ENCODE assay signal across 22 cellular contexts in genomic region chr5:55141945-55142690, GRCh38. TPM values are rescaled to one million over a fixed set of nuclear protein-coding genes. Genes with fewer than 3 reads are reported as not detected.
DNase-seq lines count a peak whose midpoint lies in the region; ATAC-seq lines count a peak whose summit lies in the region.
"Had no signal": no experiment of that assay in that cellular context is flagged by ENCODE, and none has a peak within 500 bp of the region (broad histone marks: within the 10 kb centered on the region; RNA-seq: fewer than 3 reads in every experiment).

No MANE protein-coding gene starts in this region.

- H3K36me3 ChIP-seq in CD8-positive, alpha-beta memory T cell (ENCODE audit: insufficient read depth, low read length), result no peaks in the 10 kb centered on the region
- H3K36me3 ChIP-seq in mesendoderm (ENCODE audit: control insufficient read depth, insufficient read depth, low read length), result no peaks in the 10 kb centered on the region
- H3K36me3 ChIP-seq: BLaER1, gastroesophageal sphincter had no signal

- H3K4me3 Mint-ChIP-seq in CD8-positive, alpha-beta memory T cell, result peak overlapping the region in 6 of 7 donors; percentile 32 to 66 (median 52)
- no peak overlapping the region for H3K4me3 Mint-ChIP-seq in activated T-cell treated with anti-CD3 and anti-CD28 coated beads, Interleukin-2, amount 50 U/mL, for 4 hours
- H3K4me3 Mint-ChIP-seq: activated naive CD4-positive, alpha-beta T cell treated with anti-CD3 and anti-CD28 coated beads, Interleukin-2, amount 50 U/mL, for 24 hours had no signal

- H3K79me2 ChIP-seq in mesendoderm (ENCODE audit: control insufficient read depth, insufficient read depth, low read length), result no peaks in the 10 kb centered on the region

- no peak overlapping the region for H3K4me3 ChIP-seq in CD8-positive, alpha-beta memory T cell (ENCODE audit: low read length)
- H3K4me3 ChIP-seq in mesendoderm (ENCODE audit: low read length), result no peak overlapping the region
- H3K4me3 ChIP-seq: BLaER1, gastroesophageal sphincter, PC-9, skin epidermis had no signal

- H3K27ac ChIP-seq in CD8-positive, alpha-beta memory T cell (ENCODE audit: low read depth, low read length), result no peak overlapping the region
- H3K27ac ChIP-seq in mesendoderm (ENCODE audit: low read depth, low read length), result no peak overlapping the region
- H3K27ac ChIP-seq: BLaER1, gastroesophageal sphincter, PC-9, skin epidermis had no signal

- peaks cover 20% of the 10 kb centered on the region for H3K4me1 ChIP-seq in CD8-positive, alpha-beta memory T cell (ENCODE audit: insufficient read depth, low read length)
- H3K4me1 ChIP-seq in mesendoderm (ENCODE audit: control insufficient read depth, low read depth, low read length), result no peaks in the 10 kb centered on the region
- H3K4me1 ChIP-seq: gastroesophageal sphincter had no signal

- H3K27me3 ChIP-seq in CD8-positive, alpha-beta memory T cell (ENCODE audit: insufficient read depth, low read length, poor library complexity, severe bottlenecking), result no peaks in the 10 kb centered on the region
- no peaks in the 10 kb centered on the region for H3K27me3 ChIP-seq in mesendoderm (ENCODE audit: insufficient read depth, low read length, poor library complexity)
- H3K27me3 ChIP-seq: BLaER1 had no signal

- H3K4me1 Mint-ChIP-seq in CD8-positive, alpha-beta memory T cell, result peaks cover 26 to 40% (median 27%) of the 10 kb centered on the region in 3 donors
- H3K4me1 Mint-ChIP-seq in activated T-cell treated with anti-CD3 and anti-CD28 coated beads, Interleukin-2, amount 50 U/mL, for 4 hours (ENCODE audit: low read depth), result peaks cover 20% of the 10 kb centered on the region

- DNase-seq in SIG-M5 treated with dmso at 0.1 percent for 504 hours (lab: John Stamatoyannopoulos, UW; ENCODE audit: unreplicated experiment) (peak; percentile 18), SIG-M5 (lab: John Stamatoyannopoulos, UW) (no peak), mesendoderm (peak; percentile 15), mesenteric fat pad (ENCODE audit: low spot score) (no peak), D341Med (ENCODE audit: low spot score) (no peak), amniotic stem cell (lab: John Stamatoyannopoulos, UW) (no peak)
- DNase-seq in CD8-positive, alpha-beta memory T cell, result peak in 1 of 5 donors; percentile 4
- no peak for DNase-seq in activated T-cell treated with anti-CD3 and anti-CD28 coated beads, Interleukin-2, amount 50 U/mL, for 4 hours
- DNase-seq: dermis blood vessel endothelial cell, erythroblast, Karpas-422, mesenchymal stem cell, NCI-H748 treated with DMSO at 0.1 percent for 48 hours, PC-9 had no signal

- H3K79me1 ChIP-seq in mesendoderm (ENCODE audit: low read length), result no peaks in the 10 kb centered on the region

- POLR2A ChIA-PET in CD8-positive, alpha-beta memory T cell (lab: Charles Lee), result no interaction called here

- peak overlapping the region in 7 of 8 donors; percentile 2 to 75 (median 48) for H3K27ac Mint-ChIP-seq in CD8-positive, alpha-beta memory T cell

- H2BK15ac ChIP-seq in mesendoderm (replicated peaks; ENCODE audit: low read depth), result no peak overlapping the region

- H3K56ac ChIP-seq in mesendoderm (ENCODE audit: low read length), result no peak overlapping the region

- no peak overlapping the region for H2AK5ac ChIP-seq in mesendoderm (ENCODE audit: low read length)

- CTCF ChIA-PET in CD8-positive, alpha-beta memory T cell (lab: Charles Lee), result interaction anchor here (0.6 to 6.1 kb wide), 5 partner anchors 17 to 236 kb away, joined by 3 to 40 read pairs (median 4); no protein-coding TSS in a partner anchor

- H3K4me2 ChIP-seq in mesendoderm (ENCODE audit: low read length), result no peak overlapping the region
- H3K4me2 ChIP-seq: BLaER1, PC-9 had no signal

- no peak overlapping the region for H3K9ac ChIP-seq in mesendoderm (ENCODE audit: low read length)
- H3K9ac ChIP-seq: BLaER1 had no signal

- no CpG with 5 or more reads among the region's 9 CpGs for WGBS in mesendoderm (ENCODE audit: extremely low coverage, insufficient coverage, low lambda C conversion rate)

- H4K8ac ChIP-seq in mesendoderm (ENCODE audit: low read depth, low read length), result no peak overlapping the region

- H2BK5ac ChIP-seq in mesendoderm (ENCODE audit: low read length), result no peak overlapping the region

- H3K23ac ChIP-seq in mesendoderm (ENCODE audit: low read length), result no peak overlapping the region

- H3K18ac ChIP-seq in mesendoderm (ENCODE audit: low read length), result no peak overlapping the region

- H3K27me3 Mint-ChIP-seq in CD8-positive, alpha-beta memory T cell, result peaks cover 0 to 4% of the 10 kb centered on the region in 2 donors
- H3K27me3 Mint-ChIP-seq in activated T-cell treated with anti-CD3 and anti-CD28 coated beads, Interleukin-2, amount 50 U/mL, for 4 hours (ENCODE audit: low read depth), result no peaks in the 10 kb centered on the region
- H3K27me3 Mint-ChIP-seq: activated naive CD4-positive, alpha-beta T cell treated with anti-CD3 and anti-CD28 coated beads, Interleukin-2, amount 50 U/mL, for 24 hours had no signal

- ATAC-seq in activated T-cell treated with anti-CD3 and anti-CD28 coated beads, Interleukin-2, amount 50 U/mL, for 4 hours, result peak; percentile 57 to 67
- ATAC-seq: gastroesophageal sphincter had no signal

- H4K5ac ChIP-seq in mesendoderm (ENCODE audit: low read length), result no peak overlapping the region

- no peaks in the 10 kb centered on the region for H3K9me3 Mint-ChIP-seq in CD8-positive, alpha-beta memory T cell
- H3K9me3 Mint-ChIP-seq in activated T-cell treated with anti-CD3 and anti-CD28 coated beads, Interleukin-2, amount 50 U/mL, for 4 hours, result no peaks in the 10 kb centered on the region
- H3K9me3 Mint-ChIP-seq: activated naive CD4-positive, alpha-beta T cell treated with anti-CD3 and anti-CD28 coated beads, Interleukin-2, amount 50 U/mL, for 24 hours had no signal

- no peaks in the 10 kb centered on the region for H3K9me3 ChIP-seq in CD8-positive, alpha-beta memory T cell (ENCODE audit: low read length)
- H3K9me3 ChIP-seq: BLaER1, gastroesophageal sphincter had no signal

- H2BK120ac ChIP-seq in mesendoderm (ENCODE audit: low read depth, low read length), result no peak overlapping the region

- H3K36me3 Mint-ChIP-seq in CD8-positive, alpha-beta memory T cell, result peaks cover 0 to 1% (median 0%) of the 10 kb centered on the region in 3 donors
- H3K36me3 Mint-ChIP-seq in activated T-cell treated with anti-CD3 and anti-CD28 coated beads, Interleukin-2, amount 50 U/mL, for 4 hours (ENCODE audit: insufficient read depth), result no peaks in the 10 kb centered on the region
- H3K36me3 Mint-ChIP-seq: activated naive CD4-positive, alpha-beta T cell treated with anti-CD3 and anti-CD28 coated beads, Interleukin-2, amount 50 U/mL, for 24 hours had no signal

- no peak overlapping the region for H3K4ac ChIP-seq in mesendoderm (ENCODE audit: low read depth, low read length)

RNA-seq across cellular contexts. Expression of gene GPX8, which starts 17.9 kb away (rescaled TPM):
- not detected for total RNA-seq in CD8-positive, alpha-beta memory T cell
- not detected for polyA plus RNA-seq in CD8-positive, alpha-beta memory T cell
- total RNA-seq in activated T-cell treated with anti-CD3 and anti-CD28 coated beads, Interleukin-2, amount 50 U/mL, for 4 hours, result under 1 TPM; 0.08 to 0.40 (median 0.16) TPM
- polyA plus RNA-seq in mesendoderm (2013, experiment 1 of 2), result 76.3 TPM
- 75.8 TPM for polyA plus RNA-seq in mesendoderm (2013, experiment 2 of 2)
- 20.5 TPM for total RNA-seq in mesenteric fat pad

RNA-seq across cellular contexts. Expression of gene CDC20B, which starts 30.9 kb away (rescaled TPM):
- under 1 TPM in 1 of 2 experiments, not detected in 1; 0.16 TPM for total RNA-seq in CD8-positive, alpha-beta memory T cell
- polyA plus RNA-seq in CD8-positive, alpha-beta memory T cell, result not detected
- total RNA-seq in activated T-cell treated with anti-CD3 and anti-CD28 coated beads, Interleukin-2, amount 50 U/mL, for 4 hours, result under 1 TPM in 2 of 3 donors, not detected in 1; 0.11 to 0.16 TPM
- polyA plus RNA-seq in mesendoderm (2013, experiment 1 of 2), result 0.08 TPM
- 0.07 TPM for polyA plus RNA-seq in mesendoderm (2013, experiment 2 of 2)
- total RNA-seq in mesenteric fat pad, result not detected
- total RNA-seq: dermis blood vessel endothelial cell, gastroesophageal sphincter, HT1080, PC-9, progenitor cell of endocrine pancreas had no signal
- polyA plus RNA-seq: neural cell had no signal

RNA-seq across cellular contexts. Expression of gene GZMA, which starts 39.7 kb away (rescaled TPM):
- 10 to 100 TPM; 13.3 to 15.1 TPM for total RNA-seq in CD8-positive, alpha-beta memory T cell
- polyA plus RNA-seq in CD8-positive, alpha-beta memory T cell, result 1,138 TPM
- total RNA-seq in activated T-cell treated with anti-CD3 and anti-CD28 coated beads, Interleukin-2, amount 50 U/mL, for 4 hours, result 10 to 100 TPM in 1 of 3 donors, 1 to 10 TPM in 2; 5.6 to 14.4 (median 7.7) TPM
- polyA plus RNA-seq in mesendoderm (2013, experiment 1 of 2), result 0.10 TPM
- polyA plus RNA-seq in mesendoderm (2013, experiment 2 of 2), result 0.07 TPM
- 1.0 TPM for total RNA-seq in mesenteric fat pad
- total RNA-seq: dermis blood vessel endothelial cell, PC-9, progenitor cell of endocrine pancreas, SK-MEL-5 had no signal
- polyA plus RNA-seq: neural cell had no signal

Comparison
In these comparisons a context has a peak if more than half of its experiments do, and no peak if none do; other contexts are left out.
1. DNase-seq: peak in SIG-M5 treated with dmso at 0.1 percent for 504 hours (single experiment) and mesendoderm (single experiment); none in SIG-M5 (single experiment), activated T-cell treated with anti-CD3 and anti-CD28 coated beads, Interleukin-2, amount 50 U/mL, for 4 hours (single experiment), mesenteric fat pad (single experiment), D341Med (single experiment) and amniotic stem cell (single experiment).
2. RNA of gene GPX8, which starts 17.9 kb away (total RNA-seq): 20.5 TPM in mesenteric fat pad (single experiment); 0.08 to 0.40 TPM in activated T-cell treated with anti-CD3 and anti-CD28 coated beads, Interleukin-2, amount 50 U/mL, for 4 hours and not detected in CD8-positive, alpha-beta memory T cell; every median in the first group is over 10 times any median in the second.